Comparison of ENCODE assay signal across 8 cellular contexts in the genomic region with DNA sequence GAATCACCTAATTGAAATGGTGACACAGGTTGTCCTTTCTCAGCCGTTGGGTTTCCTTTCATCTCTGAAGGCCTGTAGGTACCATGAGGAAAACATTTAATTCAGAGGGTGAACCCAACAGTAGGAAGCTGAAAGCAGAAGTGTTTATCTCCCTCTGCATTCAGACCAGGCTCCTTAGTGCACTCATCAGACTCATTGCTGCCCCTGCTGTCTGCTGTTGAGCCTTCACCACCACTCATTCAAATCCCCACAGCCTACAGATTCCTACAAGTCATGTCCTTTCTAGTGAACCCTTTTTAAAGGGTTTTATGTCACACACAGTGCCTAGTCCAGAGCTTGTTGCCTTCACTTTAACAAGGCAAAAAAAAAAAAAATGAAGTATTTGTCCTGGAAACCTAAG. TPM values are rescaled to one million over a fixed set of nuclear protein-coding genes. Genes with fewer than 3 reads are reported as not detected.
DNase-seq lines count a peak whose midpoint lies in the region; ATAC-seq, FAIRE-seq and TF ChIP-seq lines count a peak whose summit lies in the region.

No MANE protein-coding gene starts in this region.

- CTCF ChIA-PET in naive thymus-derived CD4-positive, alpha-beta T cell (lab: Charles Lee), result no interaction called here

- H3K9me3 Mint-ChIP-seq in naive thymus-derived CD4-positive, alpha-beta T cell, result peaks cover 0 to 7% (median 0%) of the 10 kb centered on the region in 11 donors

- peak overlapping the region in 5 of 9 donors; percentile 2 to 77 (median 25) for H3K27ac Mint-ChIP-seq in naive thymus-derived CD4-positive, alpha-beta T cell

- POLR2A ChIA-PET in naive thymus-derived CD4-positive, alpha-beta T cell (lab: Charles Lee), result no interaction called here

- no peaks in the 10 kb centered on the region for H3K9me3 ChIP-seq in NT2/D1 (ENCODE audit: insufficient read depth, low read length)
- H3K9me3 ChIP-seq in naive thymus-derived CD4-positive, alpha-beta T cell (ENCODE audit: control insufficient read depth in 2 of 3, low read length in 3 of 3), result no peaks in the 10 kb centered on the region

- H3K36me3 ChIP-seq in NT2/D1 (ENCODE audit: insufficient read depth, insufficient read length, low read length), result peaks cover 37% of the 10 kb centered on the region
- peaks cover 2% of the 10 kb centered on the region for H3K36me3 ChIP-seq in bronchial epithelial cell (ENCODE audit: control insufficient read depth, insufficient read depth, low read length)
- peaks cover 4 to 32% (median 11%) of the 10 kb centered on the region in 3 experiments for H3K36me3 ChIP-seq in naive thymus-derived CD4-positive, alpha-beta T cell (ENCODE audit: control insufficient read depth in 2 of 3, insufficient read depth in 3 of 3, low read length in 3 of 3)

- H3K4me1 Mint-ChIP-seq in naive thymus-derived CD4-positive, alpha-beta T cell, result peaks cover 14 to 37% (median 29%) of the 10 kb centered on the region in 7 donors

- H3K4me1 ChIP-seq in NT2/D1 (ENCODE audit: insufficient read depth, insufficient read length), result no peaks in the 10 kb centered on the region
- H3K4me1 ChIP-seq in naive thymus-derived CD4-positive, alpha-beta T cell (ENCODE audit: control insufficient read depth in 2 of 2, insufficient read depth in 2 of 2, low read length in 2 of 2), result no peaks in the 10 kb centered on the region

- peak; percentile 57 for TF ChIP-seq CTCF in bronchial epithelial cell (IDR thresholded peaks at IDR 0.05; ENCODE audit: insufficient read depth, low read length, severe bottlenecking)

- no peak overlapping the region for H3K4me3 ChIP-seq in NT2/D1 (ENCODE audit: insufficient read length, low read depth)
- H3K4me3 ChIP-seq in bronchial epithelial cell (ENCODE audit: low read depth, low read length), result no peak overlapping the region
- no peak overlapping the region for H3K4me3 ChIP-seq in naive thymus-derived CD4-positive, alpha-beta T cell (ENCODE audit: low read length)

- H3K27ac ChIP-seq in naive thymus-derived CD4-positive, alpha-beta T cell (ENCODE audit: low read depth, low read length), result no peak overlapping the region

- DNase-seq in COLO829 (ENCODE audit: low spot score) (peak; percentile 24), NT2/D1 (ENCODE audit: low read depth, low spot score) (peak; percentile 35), bronchial epithelial cell (ENCODE audit: low read depth) (peak; percentile 52), mesenteric fat pad (ENCODE audit: low spot score) (no peak), NCI-H1048 (lab: John Stamatoyannopoulos, UW) (no peak)
- peak in 4 of 9 donors; percentile 13 to 22 (median 18) for DNase-seq in naive thymus-derived CD4-positive, alpha-beta T cell

- H3K36me3 Mint-ChIP-seq in naive thymus-derived CD4-positive, alpha-beta T cell, result peaks cover 7 to 49% (median 22%) of the 10 kb centered on the region in 5 donors

- H3K4me3 Mint-ChIP-seq in naive thymus-derived CD4-positive, alpha-beta T cell, result no peak overlapping the region

- intact Hi-C loops in naive thymus-derived CD4-positive, alpha-beta T cell (cut with micrococcal nuclease), result no loop called here

- ATAC-seq in GM18861 (IDR thresholded peaks at IDR 0.05; ENCODE audit: unreplicated experiment) (peak; percentile 95), HG02970 (IDR thresholded peaks at IDR 0.05; ENCODE audit: low FRiP score, unreplicated experiment) (peak; percentile 81)
- peak; percentile 95 for ATAC-seq in naive thymus-derived CD4-positive, alpha-beta T cell

- H3K27me3 ChIP-seq in NT2/D1 (ENCODE audit: insufficient read depth, insufficient read length) (no peaks in the 10 kb centered on the region), bronchial epithelial cell (ENCODE audit: control insufficient read depth, insufficient read depth, low read length) (no peaks in the 10 kb centered on the region)
- H3K27me3 ChIP-seq in naive thymus-derived CD4-positive, alpha-beta T cell (ENCODE audit: control insufficient read depth in 2 of 2, insufficient read depth in 2 of 2, low read length in 2 of 2), result no peaks in the 10 kb centered on the region

- H3K27me3 Mint-ChIP-seq in naive thymus-derived CD4-positive, alpha-beta T cell, result no peaks in the 10 kb centered on the region

- FAIRE-seq in bronchial epithelial cell (lab: Jason Lieb, UNC), result no peak

- no peak overlapping the region for H3K9ac ChIP-seq in NT2/D1 (ENCODE audit: insufficient read length, low read depth)

RNA-seq across cellular contexts. Expression of gene WDR48, which starts 13.4 kb away (rescaled TPM):
- total RNA-seq in bronchial epithelial cell, result 20.0 and 21.1 TPM in 2 replicates
- 10 to 100 TPM; 46.7 to 97.7 (median 68.0) TPM for total RNA-seq in naive thymus-derived CD4-positive, alpha-beta T cell
- polyA plus RNA-seq in naive thymus-derived CD4-positive, alpha-beta T cell, result 10 to 100 TPM; 37.5 to 46.6 TPM
- total RNA-seq in mesenteric fat pad, result 23.4 TPM

RNA-seq across cellular contexts. Expression of gene SCN11A, which starts 13.5 kb away (rescaled TPM):
- total RNA-seq in bronchial epithelial cell, result not detected in 2 replicates
- total RNA-seq in naive thymus-derived CD4-positive, alpha-beta T cell, result under 1 TPM; 0.07 to 0.32 (median 0.19) TPM
- polyA plus RNA-seq in naive thymus-derived CD4-positive, alpha-beta T cell, result not detected
- total RNA-seq in mesenteric fat pad, result 0.32 TPM

RNA-seq across cellular contexts. Expression of gene GORASP1, which starts 42.2 kb away (rescaled TPM):
- total RNA-seq in bronchial epithelial cell (17.9 and 24.6 TPM in 2 replicates), mesenteric fat pad (58.7 TPM)
- total RNA-seq in naive thymus-derived CD4-positive, alpha-beta T cell, result 10 to 100 TPM; 28.2 to 58.5 (median 44.6) TPM
- 10 to 100 TPM; 14.8 to 22.0 TPM for polyA plus RNA-seq in naive thymus-derived CD4-positive, alpha-beta T cell

RNA-seq across cellular contexts. Expression of gene TTC21A, which starts 42.3 kb away (rescaled TPM):
- total RNA-seq in bronchial epithelial cell (1.1 and 1.8 TPM in 2 replicates), mesenteric fat pad (3.1 TPM)
- total RNA-seq in naive thymus-derived CD4-positive, alpha-beta T cell, result 1 to 10 TPM; 2.8 to 9.7 (median 5.3) TPM
- polyA plus RNA-seq in naive thymus-derived CD4-positive, alpha-beta T cell, result under 1 TPM; 0.37 to 0.63 TPM

Comparison
In these comparisons a context has a peak if more than half of its experiments do, and no peak if none do; other contexts are left out.
1. DNase-seq: peak in COLO829 (single experiment), NT2/D1 (single experiment) and bronchial epithelial cell (single experiment); none in mesenteric fat pad (single experiment) and NCI-H1048 (single experiment).
2. Peak in every context shown above with its lines, with median percentiles within 50 percentile points of each other: ATAC-seq.